In genomic region chr10:58384999-58385783, GRCh38 we compare ENCODE assay signal across 8 cellular contexts. TPM values are rescaled to one million over a fixed set of nuclear protein-coding genes. Genes with fewer than 3 reads are reported as not detected.
A peak's percentile ranks its signal among the peaks of the same experiment; 100 is the strongest.
DNase-seq lines count a peak whose midpoint lies in the region; ATAC-seq and TF ChIP-seq lines count a peak whose summit lies in the region.

TSS of gene TFAM (plus strand) at chr10:58385410. CDS start at chr10:58385548, 138 bp downstream.

- no peaks in the 10 kb centered on the region for H3F3A ChIP-seq in smooth muscle cell (ENCODE audit: low read depth)

- peak within 1 kb of the TSS; percentile 86 for H3K4me2 ChIP-seq in smooth muscle cell

- H3K27ac ChIP-seq in VCaP (peak within 1 kb of the TSS; percentile 88), breast epithelium (peak within 1 kb of the TSS; percentile 90 to 93), smooth muscle cell (ENCODE audit: low read depth) (peak within 1 kb of the TSS; percentile 74)

- peaks cover 0 to 19% of the 10 kb centered on the region in 2 donors for H3K4me1 ChIP-seq in breast epithelium
- H3K4me1 ChIP-seq in smooth muscle cell (ENCODE audit: low read depth), result peaks cover 17% of the 10 kb centered on the region

- H3K9ac ChIP-seq in smooth muscle cell (ENCODE audit: low read depth), result peak within 1 kb of the TSS; percentile 81

- peak; percentile 89 for ATAC-seq in GM18867 (IDR thresholded peaks at IDR 0.05; ENCODE audit: unreplicated experiment)
- ATAC-seq in HG03103 (IDR thresholded peaks at IDR 0.05; ENCODE audit: low read depth, unreplicated experiment), result peak; percentile 76

- no peaks in the 10 kb centered on the region for H4K20me1 ChIP-seq in smooth muscle cell (ENCODE audit: low read depth)

- TF ChIP-seq CTCF in AG04449 (IDR thresholded peaks at IDR 0.05; ENCODE audit: insufficient read depth, low read length, missing control alignments) (peak; percentile 80), VCaP (conservative IDR thresholded peaks at IDR 0.05) (peak; percentile 80), breast epithelium (IDR thresholded peaks at IDR 0.05) (peak in 2 of 3 donors; percentile 21 to 35), smooth muscle cell (IDR thresholded peaks at IDR 0.05; ENCODE audit: borderline replicate concordance, insufficient read depth, poor library complexity, severe bottlenecking) (peak; percentile 40)

- CTCF ChIA-PET in AG04449 (lab: Yijun Ruan, JAX), result interaction anchor here (0.7 to 7.7 kb wide), 26 partner anchors 8 to 809 kb away, joined by 3 to 74 read pairs (median 4); no protein-coding TSS in a partner anchor

- DNase-seq in AG04449 (ENCODE audit: low read depth, low spot score) (peak; percentile 67), NCI-H2171 (lab: John Stamatoyannopoulos, UW) (peak; percentile 69), breast epithelium (ENCODE audit: low spot score in 2 of 2) (peak; percentile 91 to 93), iPS-NIHi11 (ENCODE audit: low spot score) (peak; percentile 97), smooth muscle cell (lab: John Stamatoyannopoulos, UW; ENCODE audit: unreplicated experiment) (peak; percentile 93)

- H3K4me3 ChIP-seq in AG04449 (ENCODE audit: low read depth, low read length), result peak within 1 kb of the TSS; percentile 94
- peak within 1 kb of the TSS; percentile 80 to 87 (median 81) for H3K4me3 ChIP-seq in breast epithelium
- peak within 1 kb of the TSS; percentile 84 for H3K4me3 ChIP-seq in smooth muscle cell

- H3K9me3 ChIP-seq in breast epithelium (no peaks in the 10 kb centered on the region), smooth muscle cell (replicated peaks; ENCODE audit: low read depth) (no peaks in the 10 kb centered on the region)

- H3K27me3 ChIP-seq in breast epithelium (no peaks in the 10 kb centered on the region), smooth muscle cell (ENCODE audit: low read depth) (no peaks in the 10 kb centered on the region)

- peaks cover 14% of the 10 kb centered on the region for H3K36me3 ChIP-seq in breast epithelium
- peaks cover 8% of the 10 kb centered on the region for H3K36me3 ChIP-seq in smooth muscle cell (ENCODE audit: low read depth)

- peaks cover 23% of the 10 kb centered on the region for H3K79me2 ChIP-seq in smooth muscle cell (ENCODE audit: low read depth)

- H2AFZ ChIP-seq in smooth muscle cell (ENCODE audit: low read depth), result peak within 1 kb of the TSS; percentile 88

- peak; percentile 87 for TF ChIP-seq POLR2A in breast epithelium (IDR thresholded peaks at IDR 0.05)

- WGBS in smooth muscle cell (ENCODE audit: low lambda C conversion rate), result 1% methylated on average over 62 of the region's 65 CpGs

- POLR2A ChIA-PET in AG04449 (lab: Yijun Ruan, JAX), result interaction anchor here (0.6 to 1.3 kb wide), 6 partner anchors 12 to 116 kb away, joined by 3 to 5 read pairs (median 3); partner anchors contain the start of gene CISD1

- intact Hi-C loops in breast epithelium (cut with DNase I; ENCODE audit: low total_unique reads), result no loop called here

RNA-seq across cellular contexts. Expression of gene TFAM, which starts in this region (rescaled TPM):
- total RNA-seq in breast epithelium (10 to 100 TPM; 15.8 to 30.1 (median 22.3) TPM), smooth muscle cell (20.3 and 21.0 TPM in 2 replicates)
- polyA plus RNA-seq in smooth muscle cell, result 14.5 and 22.9 TPM in 2 replicates

Comparison
In these comparisons a context has a peak if more than half of its experiments do, and no peak if none do; other contexts are left out.
1. Peak in every context shown above with its lines: DNase-seq, ATAC-seq, H3K4me3 ChIP-seq and H3K27ac ChIP-seq.
2. CTCF ChIP-seq: peak in every context shown above with its lines; median percentile 80 in AG04449; 80 in VCaP; 40 in smooth muscle cell; 28 in breast epithelium.